8 cellular contexts compared by ENCODE assay signal in genomic region chr1:119968068-119968492, GRCh38.
DNase-seq lines count a peak whose midpoint lies in the region; ATAC-seq, FAIRE-seq and TF ChIP-seq lines count a peak whose summit lies in the region.

No MANE protein-coding gene starts in this region.

- H3K27ac Mint-ChIP-seq in T-helper 2 cell treated with Interferon-gamma antibody and Interleukin-4, amounts not matched to agents 5 μg/mL and 100 μg/mL, for 36 hours, result peak overlapping the region; percentile 87

- no peak overlapping the region for H3K4me3 Mint-ChIP-seq in T-helper 2 cell treated with Interferon-gamma antibody and Interleukin-4, amounts not matched to agents 5 μg/mL and 100 μg/mL, for 36 hours

- H3K27me3 Mint-ChIP-seq in T-helper 2 cell treated with Interferon-gamma antibody and Interleukin-4, amounts not matched to agents 5 μg/mL and 100 μg/mL, for 36 hours (ENCODE audit: low read depth), result no peaks in the 10 kb centered on the region

- H3K27ac ChIP-seq in ascending aorta, result peak overlapping the region in 1 of 2 donors; percentile 32

- H3K27me3 ChIP-seq in ascending aorta, result no peaks in the 10 kb centered on the region

- intact Hi-C loops in ascending aorta (cut with DNase I), result no loop called here

- peak; percentile 20 to 51 (median 34) for TF ChIP-seq CTCF in ascending aorta (IDR thresholded peaks at IDR 0.05)

- no peaks in the 10 kb centered on the region for H3K9me3 ChIP-seq in ascending aorta

- no peaks in the 10 kb centered on the region for H3K9me3 Mint-ChIP-seq in T-helper 2 cell treated with Interferon-gamma antibody and Interleukin-4, amounts not matched to agents 5 μg/mL and 100 μg/mL, for 36 hours

- no peak overlapping the region for H3K4me3 ChIP-seq in ascending aorta

- DNase-seq in CMK (ENCODE audit: low read depth) (peak; percentile 42), HTR-8/SVneo (ENCODE audit: insufficient read length, low spot score) (peak; percentile 7), ascending aorta (ENCODE audit: low spot score in 2 of 2) (peak in 1 of 2 donors; percentile 71), inferior parietal cortex (ENCODE audit: extremely low spot score) (peak; percentile 32), DMS79 treated with DMSO at 0.1 percent for 48 hours (lab: John Stamatoyannopoulos, UW) (no peak)
- peak; percentile 70 for DNase-seq in T-helper 2 cell treated with Interferon-gamma antibody and Interleukin-4, amounts not matched to agents 5 μg/mL and 100 μg/mL, for 36 hours (ENCODE audit: low spot score)
- peak; percentile 68 to 78 for DNase-seq in stimulated activated CD4-positive, alpha-beta T cell treated with anti-CD3 and anti-CD28 coated beads, Interleukin-4, amount 100 ng/mL, for 48 hours (ENCODE audit: low read depth in 2 of 2)

- peaks cover 8% of the 10 kb centered on the region for H3K4me1 Mint-ChIP-seq in T-helper 2 cell treated with Interferon-gamma antibody and Interleukin-4, amounts not matched to agents 5 μg/mL and 100 μg/mL, for 36 hours (ENCODE audit: low read depth)

- no peak for FAIRE-seq in HTR-8/SVneo (lab: Jason Lieb, UNC)

- H3K36me3 Mint-ChIP-seq in T-helper 2 cell treated with Interferon-gamma antibody and Interleukin-4, amounts not matched to agents 5 μg/mL and 100 μg/mL, for 36 hours (ENCODE audit: low read depth), result peaks cover 45% of the 10 kb centered on the region

- H3K36me3 ChIP-seq in ascending aorta, result peaks cover 25 to 55% of the 10 kb centered on the region in 2 donors

- peaks cover 0 to 19% of the 10 kb centered on the region in 2 donors for H3K4me1 ChIP-seq in ascending aorta

- peak; percentile 79 for ATAC-seq in GM19043 (IDR thresholded peaks at IDR 0.05; ENCODE audit: low read depth, unreplicated experiment)
